ENCODE assay signal across 15 cellular contexts in the genomic region with DNA sequence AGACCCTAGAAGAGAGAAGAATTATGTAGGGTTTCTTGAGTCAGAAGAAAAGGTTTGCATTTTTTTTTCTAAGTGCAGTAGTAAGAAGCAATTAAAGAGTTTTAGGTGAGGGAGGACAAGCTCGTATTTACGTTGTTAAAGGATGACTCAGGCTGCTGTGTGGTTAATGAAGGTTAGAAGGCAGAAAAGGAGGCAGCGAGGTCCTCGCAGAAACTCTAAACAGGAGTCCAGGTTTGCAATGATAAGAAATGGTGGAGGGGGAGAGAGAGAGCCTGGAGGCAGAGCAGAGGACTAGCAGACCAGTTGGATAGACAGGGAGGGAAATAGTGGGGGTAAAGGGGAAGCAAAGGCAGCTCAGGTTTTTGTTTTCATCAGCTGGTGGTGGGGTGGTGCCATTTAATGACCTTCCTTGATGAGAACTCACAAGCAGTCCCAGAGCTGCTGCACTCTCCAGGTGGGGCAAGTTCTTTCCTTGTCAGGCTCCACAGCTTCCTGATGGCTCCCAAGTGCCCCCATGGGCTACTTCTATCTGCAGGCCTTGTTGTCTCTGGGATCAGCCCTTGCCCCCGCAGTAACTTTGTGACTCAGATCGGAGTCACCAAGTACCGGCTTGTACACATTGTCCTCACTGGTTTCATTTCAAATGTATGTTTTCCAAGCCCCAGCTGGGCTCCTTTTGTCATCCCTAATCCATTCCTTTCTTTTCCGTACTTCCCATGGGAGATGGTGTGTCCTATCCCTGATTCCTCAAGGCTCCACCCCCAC. TPM values are rescaled to one million over a fixed set of nuclear protein-coding genes. Genes with fewer than 3 reads are reported as not detected.
DNase-seq lines count a peak whose midpoint lies in the region; ATAC-seq and TF ChIP-seq lines count a peak whose summit lies in the region.
"Had no signal": no experiment of that assay in that cellular context is flagged by ENCODE, and none has a peak within 500 bp of the region (broad histone marks: within the 10 kb centered on the region; RNA-seq: fewer than 3 reads in every experiment).

No MANE protein-coding gene starts in this region.

- no peaks in the 10 kb centered on the region for H3K9me2 ChIP-seq in Loucy (replicated peaks; ENCODE audit: low read depth, low read length)

- H3K4me3 ChIP-seq in Loucy (ENCODE audit: low read length, poor library complexity, severe bottlenecking) (no peak overlapping the region), mammary epithelial cell (replicated peaks in 1 of 3; ENCODE audit: insufficient read depth in 1 of 3, low read depth in 2 of 3, low read length in 3 of 3) (peak overlapping the region in 1 of 3 experiments; percentile 4), mucosa of descending colon (no peak overlapping the region)
- H3K4me3 ChIP-seq: left lung had no signal

- intact Hi-C loops in mammary epithelial cell (cut with micrococcal nuclease) = loop anchor here (1.0 to 10.0 kb wide), 2 partner anchors 18 to 1508 kb away; no protein-coding TSS in a partner anchor
- intact Hi-C loops in mucosa of descending colon (cut with DNase I, micrococcal nuclease) = no loop called here
- intact Hi-C loops in left cardiac atrium (cut with DNase I) = no loop called here

- peak overlapping the region; percentile 22 for H3K4me2 ChIP-seq in Loucy (ENCODE audit: low read depth, low read length, poor library complexity, severe bottlenecking)
- peak overlapping the region; percentile 76 for H3K4me2 ChIP-seq in mammary epithelial cell (ENCODE audit: insufficient read depth, low read depth, low read length)

- H3K9ac ChIP-seq in Loucy (ENCODE audit: low read depth, low read length, poor library complexity, severe bottlenecking) (peak overlapping the region; percentile 8), mammary epithelial cell (ENCODE audit: insufficient read depth, low read length) (no peak overlapping the region)

- H3F3A ChIP-seq in Loucy (ENCODE audit: low read depth) = no peaks in the 10 kb centered on the region

- H3K36me3 ChIP-seq in Loucy (ENCODE audit: insufficient read depth, low read length) (no peaks in the 10 kb centered on the region), mammary epithelial cell (ENCODE audit: insufficient read depth, low read length) (no peaks in the 10 kb centered on the region), mucosa of descending colon (ENCODE audit: low read depth) (no peaks in the 10 kb centered on the region)
- H3K36me3 ChIP-seq: left lung, neutrophil had no signal

- CTCF ChIA-PET in mammary epithelial cell (lab: Charles Lee; ENCODE audit: low non-redundant PET) = no interaction called here

- H3K79me2 ChIP-seq in Loucy (ENCODE audit: insufficient read depth, low read length) (no peaks in the 10 kb centered on the region), mammary epithelial cell (ENCODE audit: insufficient read depth, low read length) (no peaks in the 10 kb centered on the region)

- no peaks in the 10 kb centered on the region for H4K20me1 ChIP-seq in Loucy (ENCODE audit: insufficient read depth, low read length, poor library complexity, severe bottlenecking)
- H4K20me1 ChIP-seq in mammary epithelial cell (ENCODE audit: insufficient read depth, low read length) = no peaks in the 10 kb centered on the region

- H3K9me3 ChIP-seq in Loucy (ENCODE audit: insufficient read depth, low read depth, low read length) = no peaks in the 10 kb centered on the region
- no peaks in the 10 kb centered on the region for H3K9me3 ChIP-seq in mammary epithelial cell (replicated peaks; ENCODE audit: insufficient read depth, low read length)
- H3K9me3 ChIP-seq in mucosa of descending colon = no peaks in the 10 kb centered on the region
- H3K9me3 ChIP-seq: left lung, neutrophil had no signal

- TF ChIP-seq CTCF in Loucy (conservative IDR thresholded peaks at IDR 0.05; ENCODE audit: low read length) (no peak), mammary epithelial cell (conservative IDR thresholded peaks at IDR 0.05 in 1 of 2, IDR thresholded peaks at IDR 0.05 in 1 of 2; ENCODE audit: extremely low read depth in 1 of 2, insufficient read depth in 1 of 2, low read depth in 1 of 2, low read length in 2 of 2) (no peak), mucosa of descending colon (IDR thresholded peaks at IDR 0.05) (no peak)

- dilution Hi-C loops in mammary epithelial cell (cut with HindIII; ENCODE audit: low sequenced_read_pairs) = no loop called here

- peaks cover 47% of the 10 kb centered on the region for H3K4me1 ChIP-seq in Loucy (ENCODE audit: insufficient read depth, low read length, poor library complexity, severe bottlenecking)
- H3K4me1 ChIP-seq in mammary epithelial cell (ENCODE audit: insufficient read depth, low read length) = peaks cover 41% of the 10 kb centered on the region
- no peaks in the 10 kb centered on the region for H3K4me1 ChIP-seq in mucosa of descending colon (ENCODE audit: low read depth)
- H3K4me1 ChIP-seq: left lung had no signal

- H3K27me3 ChIP-seq in Loucy (ENCODE audit: insufficient read depth, low read length, poor library complexity, severe bottlenecking) (no peaks in the 10 kb centered on the region), mammary epithelial cell (ENCODE audit: insufficient read depth, low read length) (no peaks in the 10 kb centered on the region)
- H3K27me3 ChIP-seq: left lung, neutrophil had no signal

- 26% methylated on average over 8 of the region's 8 CpGs for WGBS in mammary epithelial cell (ENCODE audit: low coverage, missing lambda C conversion rate)

- H2AFZ ChIP-seq in Loucy (ENCODE audit: low read length) (peak overlapping the region; percentile 68), mammary epithelial cell (ENCODE audit: low read depth, low read length) (peak overlapping the region; percentile 52)

- ATAC-seq in mucosa of descending colon (peak; percentile 34), HG03175 (IDR thresholded peaks at IDR 0.05; ENCODE audit: unreplicated experiment) (no peak), left cardiac atrium (no peak)
- ATAC-seq: left lung, T-helper 17 cell had no signal

- H3K27ac ChIP-seq in mammary epithelial cell (ENCODE audit: insufficient read depth, low read depth, low read length) = peak overlapping the region; percentile 40
- H3K27ac ChIP-seq: left lung, neutrophil had no signal

- DNase-seq in Caki2 (ENCODE audit: low read depth) (peak; percentile 49), mammary epithelial cell (peak; percentile 74), mucosa of descending colon (no peak), left cardiac atrium (no peak), NCI-H1694 treated with DMSO at 0.1 percent for 48 hours (lab: John Stamatoyannopoulos, UW) (no peak)
- no peak for DNase-seq in stimulated activated naive CD4-positive, alpha-beta T cell treated with Interleukin-2 at 50 U/mL for 16 hours (lab: John Stamatoyannopoulos, UW)
- DNase-seq: activated CD4-positive, alpha-beta T cell treated with anti-CD3 and anti-CD28 coated beads, Interleukin-2, amount 50 U/mL, for 4 hours; activated effector memory CD4-positive, alpha-beta T cell treated with Interleukin-2 at 50 U/mL for 16 hours; CD4-positive, CD25-positive, alpha-beta regulatory T cell; left lung; NCI-H1436 treated with DMSO at 0.1 percent for 48 hours; T-helper 17 cell had no signal

- in situ Hi-C loops in Caki2 (cut with HindIII; ENCODE audit: low pct_unique_long_range_greater_than_20kb, low sequenced_read_pairs) = no loop called here
- in situ Hi-C loops in mammary epithelial cell (cut with MboI; ENCODE audit: low sequenced_read_pairs in 2 of 2) = loop anchor here in 1 of 2 donors (10.0 kb wide), 1 partner anchor 98 kb away; no protein-coding TSS in a partner anchor

- BruUV-seq in mammary epithelial cell (replicated peaks; lab: Mats Ljungman, UMichigan) = TSS peak; percentile 14

RNA-seq across cellular contexts. Expression of a gene that starts 8.3 kb away (rescaled TPM):
- not detected in 2 replicates for total RNA-seq in Caki2 (2014; rRNA removed; shearing (Covaris generic); ENCODE audit: low replicate concordance)
- total RNA-seq in mammary epithelial cell (1 to 10 TPM in 1 of 2 donors, under 1 TPM in 1; 0.67 to 2.0 TPM), mucosa of descending colon (1 to 10 TPM; 1.4 to 4.2 (median 2.6) TPM), left cardiac atrium (under 1 TPM; 0.41 to 0.92 TPM)
- polyA plus RNA-seq in mammary epithelial cell = 0.63 TPM
- 15.4 TPM for polyA minus RNA-seq in mammary epithelial cell
- total RNA-seq: CD4-positive, CD25-positive, alpha-beta regulatory T cell had no signal

RNA-seq across cellular contexts. Expression of a gene that starts 33.0 kb away (rescaled TPM):
- total RNA-seq in Caki2 (2014; rRNA removed; shearing (Covaris generic); ENCODE audit: low replicate concordance) = not detected in 2 replicates
- total RNA-seq in mammary epithelial cell = under 1 TPM; 0.33 to 0.99 TPM
- not detected for polyA plus RNA-seq in mammary epithelial cell
- not detected for polyA minus RNA-seq in mammary epithelial cell
- total RNA-seq in mucosa of descending colon = 1 to 10 TPM in 1 of 3 donors, not detected in 2; 1.6 TPM
- total RNA-seq in left cardiac atrium = not detected

Comparison
In these comparisons a context has a peak if more than half of its experiments do, and no peak if none do; other contexts are left out.
1. DNase-seq: peak in Caki2 (single experiment) and mammary epithelial cell (single experiment); none in mucosa of descending colon (0 of 3), stimulated activated naive CD4-positive, alpha-beta T cell treated with Interleukin-2 at 50 U/mL for 16 hours (single experiment), left cardiac atrium (single experiment) and NCI-H1694 treated with DMSO at 0.1 percent for 48 hours (single experiment).